Comparison of ENCODE assay signal across 8 cellular contexts in the genomic region with DNA sequence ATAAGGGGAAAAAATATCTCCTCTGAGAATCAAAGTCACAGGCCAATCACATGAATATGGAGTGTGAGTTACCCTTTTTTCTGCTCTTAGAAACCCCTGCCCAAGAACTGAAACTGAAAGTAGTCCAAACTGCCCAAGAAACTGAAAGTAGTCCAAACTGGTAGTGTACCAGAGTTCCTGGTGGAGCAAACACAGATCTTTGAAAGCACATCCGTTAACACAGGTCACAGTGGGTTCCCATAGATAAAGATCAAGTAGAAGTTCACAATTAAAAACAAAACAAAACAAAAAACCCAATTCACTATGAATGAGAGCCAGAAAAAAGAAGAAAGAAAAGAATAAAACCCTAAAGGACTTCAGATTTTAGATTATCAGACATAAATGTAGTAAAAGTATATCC.
DNase-seq lines count a peak whose midpoint lies in the region; ATAC-seq and TF ChIP-seq lines count a peak whose summit lies in the region.

No MANE protein-coding gene starts in this region.

- no peaks in the 10 kb centered on the region for H3K4me1 ChIP-seq in IMR-90 (ENCODE audit: control insufficient read depth, insufficient read depth, low read length)
- no peaks in the 10 kb centered on the region for H3K4me1 ChIP-seq in Peyer's patch

- no peaks in the 10 kb centered on the region for H3K27me3 Mint-ChIP-seq in mesothelial cell of epicardium (ENCODE audit: low read depth)

- TF ChIP-seq POLR2A in IMR-90 (IDR thresholded peaks at IDR 0.05; ENCODE audit: low read depth, low read length) (no peak), Peyer's patch (IDR thresholded peaks at IDR 0.05) (no peak)

- H3K18ac ChIP-seq in IMR-90 (ENCODE audit: low read depth, low read length), result peak overlapping the region; percentile 88

- H4K20me1 ChIP-seq in IMR-90 (ENCODE audit: insufficient read depth, low read length), result no peaks in the 10 kb centered on the region

- DNase-seq in GM10266 (ENCODE audit: extremely low spot score) (peak; percentile 53), IMR-90 (peak; percentile 61), astrocyte of the spinal cord (ENCODE audit: low read depth, low spot score) (peak; percentile 76), mesothelial cell of epicardium (ENCODE audit: low spot score in 2 of 2, unreplicated experiment in 2 of 2) (no peak), Peyer's patch (no peak), anterior cingulate cortex (lab: John Stamatoyannopoulos, UW) (no peak)
- DNase-seq in stimulated activated CD4-positive, alpha-beta T cell treated with anti-CD3 and anti-CD28 coated beads, Interleukin-15, amount 100 ng/mL, for 24 hours, result no peak

- dilution Hi-C loops in IMR-90 (cut with HindIII; ENCODE audit: low sequenced_read_pairs, unreplicated experiment), result no loop called here

- no peak overlapping the region for H3K4ac ChIP-seq in IMR-90 (ENCODE audit: low read depth, low read length)

- H3K79me1 ChIP-seq in IMR-90 (ENCODE audit: low read depth in 1 of 2, low read length in 2 of 2), result no peaks in the 10 kb centered on the region

- in situ Hi-C loops in IMR-90 (cut with MboI; ENCODE audit: low sequenced_read_pairs), result no loop called here
- in situ Hi-C loops in astrocyte of the spinal cord (cut with HindIII; ENCODE audit: low sequenced_read_pairs), result no loop called here

- peak overlapping the region; percentile 68 for H3K27ac Mint-ChIP-seq in mesothelial cell of epicardium

- H3K36me3 Mint-ChIP-seq in mesothelial cell of epicardium, result no peaks in the 10 kb centered on the region

- CTCF ChIA-PET in IMR-90 (lab: Yijun Ruan, JAX), result no interaction called here

- peak overlapping the region; percentile 87 for H4K5ac ChIP-seq in IMR-90 (ENCODE audit: low read depth, low read length)

- H2BK20ac ChIP-seq in IMR-90 (ENCODE audit: low read depth, low read length), result no peak overlapping the region

- H3K23ac ChIP-seq in IMR-90 (ENCODE audit: low read depth, low read length), result 0 out of 2 replicates have a peak overlapping the region, but pooled peaks have one; percentile 29

- H3K36me3 ChIP-seq in IMR-90 (ENCODE audit: control insufficient read depth, insufficient read depth, low read length) (no peaks in the 10 kb centered on the region), Peyer's patch (no peaks in the 10 kb centered on the region)

- no peak overlapping the region for H3K4me3 Mint-ChIP-seq in mesothelial cell of epicardium

- no peak overlapping the region for H2BK15ac ChIP-seq in IMR-90 (ENCODE audit: low read depth, low read length)

- no peak overlapping the region for H2AK9ac ChIP-seq in IMR-90 (replicated peaks; ENCODE audit: low read depth, low read length, poor library complexity)

- H3K4me3 ChIP-seq in IMR-90 (ENCODE audit: insufficient read depth, low read depth, low read length) (peak overlapping the region; percentile 49), astrocyte of the spinal cord (ENCODE audit: low read depth, low read length) (no peak overlapping the region), Peyer's patch (no peak overlapping the region)

- H4K91ac ChIP-seq in IMR-90 (ENCODE audit: insufficient read depth, low read depth, low read length), result no peak overlapping the region

- no peak overlapping the region for H3K56ac ChIP-seq in IMR-90 (ENCODE audit: extremely low read depth, insufficient read depth, low read length)

- POLR2A ChIA-PET in IMR-90 (lab: Charles Lee; ENCODE audit: unreplicated experiment), result no interaction called here

- no peak for TF ChIP-seq RAD21 in IMR-90 (IDR thresholded peaks at IDR 0.05; ENCODE audit: low read length)

- H3K9me3 ChIP-seq in IMR-90 (ENCODE audit: control insufficient read depth, insufficient read depth, low read length), result no peaks in the 10 kb centered on the region
- no peaks in the 10 kb centered on the region for H3K9me3 ChIP-seq in Peyer's patch

- H2AK5ac ChIP-seq in IMR-90 (ENCODE audit: low read depth, low read length), result no peak overlapping the region

- BruUV-seq in IMR-90 (replicated peaks; lab: Mats Ljungman, UMichigan), result no TSS peak

- no peak overlapping the region for H2AFZ ChIP-seq in IMR-90 (replicated peaks; ENCODE audit: low read length, poor library complexity)

- peak overlapping the region; percentile 79 for H2BK5ac ChIP-seq in IMR-90 (ENCODE audit: low read depth, low read length, poor library complexity, severe bottlenecking)

- no peak overlapping the region for H3K14ac ChIP-seq in IMR-90 (replicated peaks; ENCODE audit: low read depth, low read length)

- H3K9me3 Mint-ChIP-seq in mesothelial cell of epicardium, result peaks cover 5% of the 10 kb centered on the region

- no peaks in the 10 kb centered on the region for H3K9me1 ChIP-seq in IMR-90 (ENCODE audit: insufficient read depth, low read length)

- H3K27me3 ChIP-seq in IMR-90 (ENCODE audit: control insufficient read depth, insufficient read depth, low read length) (no peaks in the 10 kb centered on the region), Peyer's patch (no peaks in the 10 kb centered on the region)

- intact Hi-C loops in IMR-90 (cut with micrococcal nuclease), result no loop called here

- no CpG with 5 or more reads among the region's 1 CpG for WGBS in IMR-90 (ENCODE audit: extremely low coverage in 2 of 2, insufficient read length in 1 of 2), 2 experiments

- H3K27ac ChIP-seq in IMR-90 (ENCODE audit: insufficient read depth, low read length) (peak overlapping the region; percentile 35; the same call in 1 of the 2 replicates), Peyer's patch (no peak overlapping the region)

- H4K8ac ChIP-seq in IMR-90 (ENCODE audit: low read depth in 2 of 2, low read length in 2 of 2), result peak overlapping the region; percentile 63 to 80; a peak in 3 of 4 replicates

- H3K4me2 ChIP-seq in IMR-90 (ENCODE audit: low read depth, low read length), result peak overlapping the region; percentile 100

- H2BK120ac ChIP-seq in IMR-90 (ENCODE audit: low read depth, low read length), result no peak overlapping the region

- H3K9ac ChIP-seq in IMR-90 (ENCODE audit: low read depth, low read length), result peak overlapping the region; percentile 37; the same call in 1 of the 2 replicates

- H3K4me1 Mint-ChIP-seq in mesothelial cell of epicardium, result peaks cover 8% of the 10 kb centered on the region

- TF ChIP-seq CTCF in GM10266 (IDR thresholded peaks at IDR 0.05; ENCODE audit: control insufficient read depth, insufficient read depth, low read depth, missing control alignments), result no peak
- TF ChIP-seq CTCF in IMR-90 (conservative IDR thresholded peaks at IDR 0.05; ENCODE audit: low read depth, low read length), result no peak
- no peak for TF ChIP-seq CTCF in astrocyte of the spinal cord (IDR thresholded peaks at IDR 0.05; ENCODE audit: low read depth, low read length)
- TF ChIP-seq CTCF in mesothelial cell of epicardium (IDR thresholded peaks at IDR 0.05; ENCODE audit: unreplicated experiment), result no peak
- TF ChIP-seq CTCF in Peyer's patch (IDR thresholded peaks at IDR 0.05), result no peak

- ATAC-seq in GM21390 (IDR thresholded peaks at IDR 0.05; ENCODE audit: unreplicated experiment) (peak; percentile 95), IMR-90 (ENCODE audit: low read depth) (peak; percentile 67)

TF ChIP-seq in IMR-90, 13 proteins besides CTCF, POLR2A, EP300 and RAD21:
- TF ChIP-seq SMC3 (IDR thresholded peaks at IDR 0.05; ENCODE audit: low read depth, low read length), result no peak
- no peak for TF ChIP-seq MAFK (IDR thresholded peaks at IDR 0.05; ENCODE audit: low read depth, low read length)
- TF ChIP-seq CHD1 (IDR thresholded peaks at IDR 0.05; ENCODE audit: low read depth, low read length), result no peak
- TF ChIP-seq MAZ (IDR thresholded peaks at IDR 0.05; ENCODE audit: borderline replicate concordance, low read depth, low read length), result no peak
- TF ChIP-seq RFX5 (IDR thresholded peaks at IDR 0.05; ENCODE audit: low read depth, low read length), result no peak
- no peak for TF ChIP-seq BHLHE40 (IDR thresholded peaks at IDR 0.05; ENCODE audit: low read depth, low read length)
- TF ChIP-seq, protein P1, sequence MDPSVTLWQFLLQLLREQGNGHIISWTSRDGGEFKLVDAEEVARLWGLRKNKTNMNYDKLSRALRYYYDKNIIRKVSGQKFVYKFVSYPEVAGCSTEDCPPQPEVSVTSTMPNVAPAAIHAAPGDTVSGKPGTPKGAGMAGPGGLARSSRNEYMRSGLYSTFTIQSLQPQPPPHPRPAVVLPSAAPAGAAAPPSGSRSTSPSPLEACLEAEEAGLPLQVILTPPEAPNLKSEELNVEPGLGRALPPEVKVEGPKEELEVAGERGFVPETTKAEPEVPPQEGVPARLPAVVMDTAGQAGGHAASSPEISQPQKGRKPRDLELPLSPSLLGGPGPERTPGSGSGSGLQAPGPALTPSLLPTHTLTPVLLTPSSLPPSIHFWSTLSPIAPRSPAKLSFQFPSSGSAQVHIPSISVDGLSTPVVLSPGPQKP (IDR thresholded peaks at IDR 0.05; ENCODE audit: borderline replicate concordance, low read depth, low read length), result no peak
- TF ChIP-seq CEBPB (IDR thresholded peaks at IDR 0.05; ENCODE audit: low read depth, low read length), result no peak
- TF ChIP-seq FOS (IDR thresholded peaks at IDR 0.05; ENCODE audit: low read depth, low read length), result no peak
- no peak for TF ChIP-seq NFE2L2 (IDR thresholded peaks at IDR 0.05; ENCODE audit: low read depth, low read length)
- TF ChIP-seq, protein P2, sequence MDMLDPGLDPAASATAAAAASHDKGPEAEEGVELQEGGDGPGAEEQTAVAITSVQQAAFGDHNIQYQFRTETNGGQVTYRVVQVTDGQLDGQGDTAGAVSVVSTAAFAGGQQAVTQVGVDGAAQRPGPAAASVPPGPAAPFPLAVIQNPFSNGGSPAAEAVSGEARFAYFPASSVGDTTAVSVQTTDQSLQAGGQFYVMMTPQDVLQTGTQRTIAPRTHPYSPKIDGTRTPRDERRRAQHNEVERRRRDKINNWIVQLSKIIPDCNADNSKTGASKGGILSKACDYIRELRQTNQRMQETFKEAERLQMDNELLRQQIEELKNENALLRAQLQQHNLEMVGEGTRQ (IDR thresholded peaks at IDR 0.05; ENCODE audit: low read depth, low read length), result no peak
- no peak for TF ChIP-seq MXI1 (IDR thresholded peaks at IDR 0.05; ENCODE audit: borderline replicate concordance, low read depth, low read length)

Comparison
In these comparisons a context has a peak if more than half of its experiments do, and no peak if none do; other contexts are left out.
1. DNase-seq: peak in GM10266 (single experiment), IMR-90 (single experiment) and astrocyte of the spinal cord (single experiment); none in mesothelial cell of epicardium (0 of 2), Peyer's patch (0 of 3), stimulated activated CD4-positive, alpha-beta T cell treated with anti-CD3 and anti-CD28 coated beads, Interleukin-15, amount 100 ng/mL, for 24 hours (single experiment) and anterior cingulate cortex (0 of 58).